ENCODE assay signal across 17 cellular contexts in genomic region chr4:23766334-23766733, GRCh38.
DNase-seq lines count a peak whose midpoint lies in the region; ATAC-seq and TF ChIP-seq lines count a peak whose summit lies in the region.
"Had no signal": no experiment of that assay in that cellular context is flagged by ENCODE, and none has a peak within 500 bp of the region (broad histone marks: within the 10 kb centered on the region; RNA-seq: fewer than 3 reads in every experiment).

No MANE protein-coding gene starts in this region.

- H3K18ac ChIP-seq in mesenchymal stem cell (ENCODE audit: low read depth in 1 of 2, low read length in 2 of 2) = no peak overlapping the region

- H3K4me3 ChIP-seq in mucosa of descending colon = no peak overlapping the region
- H3K4me3 ChIP-seq in mesenchymal stem cell (ENCODE audit: insufficient read depth in 1 of 2, low read depth in 1 of 2, low read length in 2 of 2) = no peak overlapping the region
- H3K4me3 ChIP-seq: A549, GM12878 had no signal

- no peak overlapping the region for H4K91ac ChIP-seq in mesenchymal stem cell (ENCODE audit: low read length)

- H2BK12ac ChIP-seq in mesenchymal stem cell (ENCODE audit: low read length in 2 of 2) = no peak overlapping the region

- peaks cover 8% of the 10 kb centered on the region for H3K4me1 ChIP-seq in mucosa of descending colon (ENCODE audit: low read depth)
- H3K4me1 ChIP-seq in mesenchymal stem cell (ENCODE audit: control insufficient read depth, insufficient read depth, low read depth, low read length) = no peaks in the 10 kb centered on the region
- H3K4me1 ChIP-seq: A549 had no signal

- no peak overlapping the region for H3K27ac ChIP-seq in mesenchymal stem cell (ENCODE audit: low read length, poor library complexity, severe bottlenecking)
- H3K27ac ChIP-seq: 22Rv1, A549, C4-2B had no signal

- peak; percentile 2 for DNase-seq in DMS 273 (lab: John Stamatoyannopoulos, UW; ENCODE audit: unreplicated experiment)
- no peak for DNase-seq in DMS 273 treated with DMSO at 0.1 percent for 48 hours (lab: John Stamatoyannopoulos, UW)
- DNase-seq in left lobe of liver (ENCODE audit: low spot score) = no peak
- no peak for DNase-seq in mucosa of descending colon
- DNase-seq in COR-L47 (lab: John Stamatoyannopoulos, UW) = no peak
- DNase-seq in mesenchymal stem cell = no peak
- DNase-seq: AML-193; CD4-positive, alpha-beta T cell; DMS53; DND-41; EL; H9 had no signal

- H2BK5ac ChIP-seq in mesenchymal stem cell (ENCODE audit: low read depth, low read length, poor library complexity, severe bottlenecking) = no peak overlapping the region

- no peak for TF ChIP-seq CTCF in mucosa of descending colon (IDR thresholded peaks at IDR 0.05)

- no peak overlapping the region for H3K14ac ChIP-seq in mesenchymal stem cell (ENCODE audit: low read length in 2 of 2)

- H3K23ac ChIP-seq in mesenchymal stem cell (ENCODE audit: low read length in 2 of 2) = no peak overlapping the region

- H2BK120ac ChIP-seq in mesenchymal stem cell (ENCODE audit: low read depth, low read length) = no peak overlapping the region

- no peak overlapping the region for H2AFZ ChIP-seq in mesenchymal stem cell (ENCODE audit: low read depth, low read length)

- H3K36me3 ChIP-seq in mucosa of descending colon (ENCODE audit: low read depth) = no peaks in the 10 kb centered on the region
- no peaks in the 10 kb centered on the region for H3K36me3 ChIP-seq in mesenchymal stem cell (ENCODE audit: control insufficient read depth in 1 of 2, insufficient read depth in 2 of 2, low read depth in 1 of 2, low read length in 2 of 2)

- no peak overlapping the region for H3K4ac ChIP-seq in mesenchymal stem cell (ENCODE audit: low read depth in 1 of 2, low read length in 2 of 2)

- no peaks in the 10 kb centered on the region for H3K9me3 ChIP-seq in mucosa of descending colon
- no peaks in the 10 kb centered on the region for H3K9me3 ChIP-seq in mesenchymal stem cell (ENCODE audit: control insufficient read depth, low read length)
- H3K9me3 ChIP-seq: A549 had no signal

- intact Hi-C loops in mucosa of descending colon (cut with DNase I, micrococcal nuclease) = no loop called here

- WGBS in mesenchymal stem cell = 88% methylated on average over 2 of the region's 2 CpGs

- H2BK15ac ChIP-seq in mesenchymal stem cell (ENCODE audit: low read depth, poor library complexity, severe bottlenecking) = no peak overlapping the region

- no peak overlapping the region for H3K9ac ChIP-seq in mesenchymal stem cell (ENCODE audit: low read length)

- no peaks in the 10 kb centered on the region for H3K27me3 ChIP-seq in mesenchymal stem cell (ENCODE audit: control insufficient read depth in 1 of 2, insufficient read depth in 1 of 2, low read length in 2 of 2)

- H3K4me2 ChIP-seq in mesenchymal stem cell (ENCODE audit: low read length, poor library complexity, severe bottlenecking) = no peak overlapping the region
- H3K4me2 ChIP-seq: A549 had no signal

- no peaks in the 10 kb centered on the region for H3K79me1 ChIP-seq in mesenchymal stem cell (replicated peaks; ENCODE audit: low read length, poor library complexity, severe bottlenecking)

- no peak overlapping the region for H4K8ac ChIP-seq in mesenchymal stem cell (ENCODE audit: low read length)

- ATAC-seq in left lobe of liver (peak; percentile 54), mucosa of descending colon (peak; percentile 60), GM18909 (IDR thresholded peaks at IDR 0.05; ENCODE audit: poor library complexity, unreplicated experiment) (no peak)
- ATAC-seq: A549, GM12878 had no signal

- H2AK5ac ChIP-seq in mesenchymal stem cell (ENCODE audit: low read length, severe bottlenecking) = no peak overlapping the region
